21 cellular contexts compared by ENCODE assay signal in genomic region chr10:69055241-69055640, GRCh38. TPM values are rescaled to one million over a fixed set of nuclear protein-coding genes. Genes with fewer than 3 reads are reported as not detected.
DNase-seq lines count a peak whose midpoint lies in the region; ATAC-seq and TF ChIP-seq lines count a peak whose summit lies in the region.
"Had no signal": no experiment of that assay in that cellular context is flagged by ENCODE, and none has a peak within 500 bp of the region (broad histone marks: within the 10 kb centered on the region; RNA-seq: fewer than 3 reads in every experiment).

No MANE protein-coding gene starts in this region.

- H3K9me3 Mint-ChIP-seq in CD4-positive, alpha-beta memory T cell = no peaks in the 10 kb centered on the region
- H3K9me3 Mint-ChIP-seq in activated CD8-positive, alpha-beta T cell treated with anti-CD3 and anti-CD28 coated beads for 36 hours = no peaks in the 10 kb centered on the region
- no peaks in the 10 kb centered on the region for H3K9me3 Mint-ChIP-seq in immature natural killer cell
- H3K9me3 Mint-ChIP-seq: T-cell had no signal

- ATAC-seq in activated CD8-positive, alpha-beta T cell treated with anti-CD3 and anti-CD28 coated beads for 36 hours = peak; percentile 59
- ATAC-seq in HG03432 (IDR thresholded peaks at IDR 0.05; ENCODE audit: unreplicated experiment) (no peak), GM18519 (IDR thresholded peaks at IDR 0.05; ENCODE audit: low FRiP score, unreplicated experiment) (no peak)

- peaks cover 29% of the 10 kb centered on the region for H3K4me1 ChIP-seq in CD4-positive, alpha-beta memory T cell (ENCODE audit: insufficient read depth, low read length)
- H3K4me1 ChIP-seq: SJCRH30 had no signal

- intact Hi-C loops in CD4-positive, alpha-beta memory T cell (cut with micrococcal nuclease) = no loop called here
- intact Hi-C loops in activated CD8-positive, alpha-beta T cell treated with anti-CD3 and anti-CD28 coated beads for 36 hours (cut with micrococcal nuclease) = no loop called here

- peak overlapping the region in 4 of 7 donors; percentile 9 to 77 (median 21) for H3K27ac Mint-ChIP-seq in CD4-positive, alpha-beta memory T cell
- peak overlapping the region; percentile 79 for H3K27ac Mint-ChIP-seq in activated CD8-positive, alpha-beta T cell treated with anti-CD3 and anti-CD28 coated beads for 36 hours
- H3K27ac Mint-ChIP-seq in immature natural killer cell = peak overlapping the region; percentile 88 to 98 (median 96)

- POLR2A ChIA-PET in CD4-positive, alpha-beta memory T cell (lab: Charles Lee; ENCODE audit: partially characterized antibody) = interaction anchor here (0.9 to 2.4 kb wide), 4 partner anchors 10 to 34 kb away, joined by 3 to 9 read pairs (median 6); partner anchors contain the start of gene SRGN
- POLR2A ChIA-PET in activated CD8-positive, alpha-beta T cell treated with anti-CD3 and anti-CD28 coated beads for 36 hours (lab: Charles Lee) = interaction anchor here (0.6 to 2.9 kb wide), 7 partner anchors 9 to 198 kb away, joined by 3 to 22 read pairs (median 4); partner anchors contain the start of gene SRGN

- no peaks in the 10 kb centered on the region for H3K27me3 ChIP-seq in CD4-positive, alpha-beta memory T cell (ENCODE audit: insufficient read depth, low read length)
- H3K27me3 ChIP-seq: right atrium auricular region, SJCRH30, transverse colon had no signal

- H3K36me3 ChIP-seq in CD4-positive, alpha-beta memory T cell (ENCODE audit: insufficient read depth, low read length) = no peaks in the 10 kb centered on the region
- H3K36me3 ChIP-seq: HAP-1, right atrium auricular region, SJCRH30, transverse colon had no signal

- CTCF ChIA-PET in CD4-positive, alpha-beta memory T cell (lab: Charles Lee; ENCODE audit: partially characterized antibody) = interaction anchor here (1.3 kb wide), 1 partner anchor 37 kb away, joined by 3 read pairs; no protein-coding TSS in a partner anchor
- CTCF ChIA-PET in activated CD8-positive, alpha-beta T cell treated with anti-CD3 and anti-CD28 coated beads for 36 hours (lab: Charles Lee) = interaction anchor here (1.0 to 4.0 kb wide), 4 partner anchors 10 to 50 kb away, joined by 3 to 25 read pairs (median 6); no protein-coding TSS in a partner anchor

- H3K27ac ChIP-seq in CD4-positive, alpha-beta memory T cell (ENCODE audit: low read depth, low read length) = no peak overlapping the region
- H3K27ac ChIP-seq: parathyroid adenoma, SJCRH30 had no signal

- H3K27me3 Mint-ChIP-seq in CD4-positive, alpha-beta memory T cell = no peaks in the 10 kb centered on the region
- H3K27me3 Mint-ChIP-seq in activated CD8-positive, alpha-beta T cell treated with anti-CD3 and anti-CD28 coated beads for 36 hours = no peaks in the 10 kb centered on the region
- peaks cover 5 to 12% (median 9%) of the 10 kb centered on the region in 3 donors for H3K27me3 Mint-ChIP-seq in immature natural killer cell (ENCODE audit: low read depth in 3 of 3)
- H3K27me3 Mint-ChIP-seq: T-cell had no signal

- TF ChIP-seq CTCF in activated CD8-positive, alpha-beta T cell treated with anti-CD3 and anti-CD28 coated beads for 36 hours (IDR thresholded peaks at IDR 0.05) = no peak

- H3K4me1 Mint-ChIP-seq in CD4-positive, alpha-beta memory T cell = peaks cover 7 to 43% (median 23%) of the 10 kb centered on the region in 4 donors
- peaks cover 53% of the 10 kb centered on the region for H3K4me1 Mint-ChIP-seq in activated CD8-positive, alpha-beta T cell treated with anti-CD3 and anti-CD28 coated beads for 36 hours (ENCODE audit: low read depth)
- peaks cover 62 to 69% of the 10 kb centered on the region in 2 donors for H3K4me1 Mint-ChIP-seq in immature natural killer cell

- no peaks in the 10 kb centered on the region for H3K9me3 ChIP-seq in CD4-positive, alpha-beta memory T cell (ENCODE audit: control insufficient read depth in 1 of 2, low read length in 2 of 2)
- H3K9me3 ChIP-seq: HAP-1, mucosa of descending colon, right atrium auricular region, SJCRH30, transverse colon had no signal

- peak overlapping the region in 2 of 8 donors; percentile 10 to 14 for H3K4me3 Mint-ChIP-seq in CD4-positive, alpha-beta memory T cell
- peak overlapping the region; percentile 7 for H3K4me3 Mint-ChIP-seq in activated CD8-positive, alpha-beta T cell treated with anti-CD3 and anti-CD28 coated beads for 36 hours
- H3K4me3 Mint-ChIP-seq in immature natural killer cell = peak overlapping the region; percentile 81 to 88 (median 87)
- H3K4me3 Mint-ChIP-seq: T-cell had no signal

- H3K4me3 ChIP-seq in CD4-positive, alpha-beta memory T cell (ENCODE audit: low read length in 2 of 2) = no peak overlapping the region
- H3K4me3 ChIP-seq: HAP-1, lung, mucosa of descending colon, right atrium auricular region, SJCRH30, transverse colon had no signal

- H3K36me3 Mint-ChIP-seq in CD4-positive, alpha-beta memory T cell = no peaks in the 10 kb centered on the region
- no peaks in the 10 kb centered on the region for H3K36me3 Mint-ChIP-seq in activated CD8-positive, alpha-beta T cell treated with anti-CD3 and anti-CD28 coated beads for 36 hours (ENCODE audit: low read depth)
- H3K36me3 Mint-ChIP-seq in immature natural killer cell = no peaks in the 10 kb centered on the region
- H3K36me3 Mint-ChIP-seq: T-cell had no signal

- DNase-seq in CD1c-positive myeloid dendritic cell (ENCODE audit: extremely low spot score) (peak; percentile 34), immature natural killer cell (peak; percentile 54 to 63 (median 62)), dermis blood vessel endothelial cell (no peak)
- DNase-seq in CD4-positive, alpha-beta memory T cell = no peak
- DNase-seq in activated CD8-positive, alpha-beta T cell treated with anti-CD3 and anti-CD28 coated beads for 36 hours = peak; percentile 24
- DNase-seq: activated CD4-positive, CD25-positive, alpha-beta regulatory T cell treated with anti-CD3 and anti-CD28 coated beads, Interleukin-2, amount 50 U/mL, for 72 hours; mucosa of descending colon; NCI-H1048; NCI-H187; NCI-H69; SJCRH30; stimulated activated CD4-positive, alpha-beta T cell treated with anti-CD3 and anti-CD28 coated beads, Interleukin-2, amount 100 ng/mL, for 48 hours; transverse colon had no signal

RNA-seq across cellular contexts. Expression of gene SRGN, which starts 32.7 kb away (rescaled TPM):
- 100 to 1,000 TPM; 122 to 133 TPM for total RNA-seq in CD4-positive, alpha-beta memory T cell
- polyA plus RNA-seq in CD4-positive, alpha-beta memory T cell = 100 to 1,000 TPM; 168 to 298 TPM
- 100 to 1,000 TPM; 279 to 292 TPM for total RNA-seq in activated CD8-positive, alpha-beta T cell treated with anti-CD3 and anti-CD28 coated beads for 36 hours
- 1,000 to 10,000 TPM in 2 of 3 donors, 100 to 1,000 TPM in 1; 910 to 1,240 (median 1,143) TPM for polyA plus RNA-seq in immature natural killer cell
- 495 and 622 TPM in 2 replicates for total RNA-seq in dermis blood vessel endothelial cell
- polyA plus RNA-seq: neural cell had no signal

Comparison
In these comparisons a context has a peak if more than half of its experiments do, and no peak if none do; other contexts are left out.
1. DNase-seq: peak in CD1c-positive myeloid dendritic cell (single experiment), activated CD8-positive, alpha-beta T cell treated with anti-CD3 and anti-CD28 coated beads for 36 hours (single experiment) and immature natural killer cell (3 of 3); none in CD4-positive, alpha-beta memory T cell (0 of 5) and dermis blood vessel endothelial cell (single experiment).
2. H3K27ac Mint-ChIP-seq: peak in every context shown above with its lines; median percentile 96 in immature natural killer cell; 79 in activated CD8-positive, alpha-beta T cell treated with anti-CD3 and anti-CD28 coated beads for 36 hours; 21 in CD4-positive, alpha-beta memory T cell.